Comparison of ENCODE assay signal across 8 cellular contexts in genomic region chr6:11416099-11416935, GRCh38.
DNase-seq lines count a peak whose midpoint lies in the region; ATAC-seq, FAIRE-seq and TF ChIP-seq lines count a peak whose summit lies in the region.
"Not testable (repeated sequence)": the region's sequence is repeated elsewhere in the genome, so short reads cannot be mapped to it uniquely, and the experiment has no call there.

No MANE protein-coding gene starts in this region.

- not testable (repeated sequence) for H3K79me2 ChIP-seq in PC-3 (ENCODE audit: low read length); HepG2 (ENCODE audit: insufficient read depth, low read length); smooth muscle cell (ENCODE audit: low read depth)

- peak overlapping the region in 2 of 3 donors; percentile 62 to 74 for H3K27ac Mint-ChIP-seq in CD4-positive, CD25-positive, alpha-beta regulatory T cell
- peak overlapping the region; percentile 4 for H3K27ac Mint-ChIP-seq in activated CD8-positive, alpha-beta T cell treated with anti-CD3 and anti-CD28 coated beads for 36 hours

- TF ChIP-seq CTCF in PC-3 (conservative IDR thresholded peaks at IDR 0.05; ENCODE audit: low read depth, low read length); activated CD8-positive, alpha-beta T cell treated with anti-CD3 and anti-CD28 coated beads for 36 hours (IDR thresholded peaks at IDR 0.05); esophagus muscularis mucosa (IDR thresholded peaks at IDR 0.05); smooth muscle cell (IDR thresholded peaks at IDR 0.05; ENCODE audit: borderline replicate concordance, insufficient read depth, poor library complexity, severe bottlenecking): not testable (repeated sequence)
- TF ChIP-seq CTCF in HepG2 (CRISPR knock-in tag; IDR thresholded peaks at IDR 0.05): peak; percentile 36

- not testable (repeated sequence) for BruUV-seq in PC-3 (replicated peaks; lab: Mats Ljungman, UMichigan); HepG2 (replicated peaks; lab: Mats Ljungman, UMichigan)

- DNase-seq in CD4-positive, CD25-positive, alpha-beta regulatory T cell; HepG2 (ENCODE audit: low spot score); smooth muscle cell (lab: John Stamatoyannopoulos, UW; ENCODE audit: unreplicated experiment): not testable (repeated sequence)
- DNase-seq in ELR (ENCODE audit: low read depth) (peak; percentile 39), PC-3 (peak; percentile 46), astrocyte of the hippocampus (ENCODE audit: low read depth, low spot score) (peak; percentile 77), esophagus muscularis mucosa (ENCODE audit: extremely low spot score) (peak; percentile 14)
- peak; percentile 30 for DNase-seq in activated CD8-positive, alpha-beta T cell treated with anti-CD3 and anti-CD28 coated beads for 36 hours

- CTCF ChIA-PET in PC-3 (lab: Charles Lee); HepG2 (lab: Yijun Ruan, JAX; ENCODE audit: low intra/inter-chr PET ratio, low total read pairs): not testable (repeated sequence)
- CTCF ChIA-PET in activated CD8-positive, alpha-beta T cell treated with anti-CD3 and anti-CD28 coated beads for 36 hours (lab: Charles Lee): interaction anchor here (0.6 to 3.7 kb wide), 9 partner anchors 14 to 272 kb away, joined by 3 to 24 read pairs (median 3); no protein-coding TSS in a partner anchor

- H3K4me3 Mint-ChIP-seq in CD4-positive, CD25-positive, alpha-beta regulatory T cell; activated CD8-positive, alpha-beta T cell treated with anti-CD3 and anti-CD28 coated beads for 36 hours: not testable (repeated sequence)

- H3K4me1 Mint-ChIP-seq in CD4-positive, CD25-positive, alpha-beta regulatory T cell: peaks cover 22 to 36% (median 32%) of the 10 kb centered on the region in 4 donors
- peaks cover 33% of the 10 kb centered on the region for H3K4me1 Mint-ChIP-seq in activated CD8-positive, alpha-beta T cell treated with anti-CD3 and anti-CD28 coated beads for 36 hours (ENCODE audit: low read depth)

- FAIRE-seq in HepG2 (lab: Jason Lieb, UNC): not testable (repeated sequence)

- H3K4me2 ChIP-seq in PC-3 (ENCODE audit: low read length); HepG2 (ENCODE audit: low read depth, low read length); smooth muscle cell: not testable (repeated sequence)

- H3K9ac ChIP-seq in PC-3 (ENCODE audit: low read length); HepG2 (ENCODE audit: insufficient read depth, low read depth, low read length); smooth muscle cell (ENCODE audit: low read depth): not testable (repeated sequence)

- not testable (repeated sequence) for TF ChIP-seq POLR2A in esophagus muscularis mucosa (IDR thresholded peaks at IDR 0.05; ENCODE audit: low read depth); HepG2 (IDR thresholded peaks at IDR 0.05; ENCODE audit: insufficient read depth in 1 of 2, low read depth in 2 of 2, low read length in 2 of 2)

- not testable (repeated sequence) for H4K20me1 ChIP-seq in PC-3 (ENCODE audit: low read length); HepG2 (ENCODE audit: insufficient read depth, low read length); smooth muscle cell (ENCODE audit: low read depth)

- not testable (repeated sequence) for TF ChIP-seq EP300 in esophagus muscularis mucosa (IDR thresholded peaks at IDR 0.05); HepG2 (IDR thresholded peaks at IDR 0.05; ENCODE audit: low read depth in 2 of 2, low read length in 2 of 2); HepG2 (CRISPR knock-in tag; IDR thresholded peaks at IDR 0.05; ENCODE audit: borderline replicate concordance)

- WGBS in esophagus muscularis mucosa: 83% methylated on average over 7 of the region's 7 CpGs
- 90% methylated on average over 7 of the region's 7 CpGs for WGBS in HepG2 (ENCODE audit: low lambda C conversion rate)
- WGBS in smooth muscle cell (ENCODE audit: low lambda C conversion rate): 53% methylated on average over 7 of the region's 7 CpGs

- not testable (repeated sequence) for H3F3A ChIP-seq in PC-3 (ENCODE audit: low read length, unreplicated experiment); smooth muscle cell (ENCODE audit: low read depth)

- H3K4me1 ChIP-seq in CD4-positive, CD25-positive, alpha-beta regulatory T cell (ENCODE audit: control insufficient read depth, insufficient read depth, low read length, poor library complexity, severe bottlenecking): peaks cover 33% of the 10 kb centered on the region
- peaks cover 18% of the 10 kb centered on the region for H3K4me1 ChIP-seq in PC-3 (ENCODE audit: insufficient read depth, low read length)
- not testable (repeated sequence) for H3K4me1 ChIP-seq in esophagus muscularis mucosa
- H3K4me1 ChIP-seq in HepG2 (ENCODE audit: insufficient read depth, low read length): peaks cover 78% of the 10 kb centered on the region
- H3K4me1 ChIP-seq in smooth muscle cell (ENCODE audit: low read depth): peaks cover 17% of the 10 kb centered on the region

- TF ChIP-seq RAD21 in HepG2 (CRISPR knock-in tag; IDR thresholded peaks at IDR 0.05): not testable (repeated sequence)

- H3K27me3 Mint-ChIP-seq in CD4-positive, CD25-positive, alpha-beta regulatory T cell; activated CD8-positive, alpha-beta T cell treated with anti-CD3 and anti-CD28 coated beads for 36 hours: not testable (repeated sequence)

- in situ Hi-C loops in HepG2 (cut with HindIII; ENCODE audit: extremely low pct_ligation_motif_present, low pct_unique_long_range_greater_than_20kb): not testable (repeated sequence)

- H3K9me2 ChIP-seq in PC-3 (replicated peaks; ENCODE audit: low read length): not testable (repeated sequence)

- H3K4me3 ChIP-seq in CD4-positive, CD25-positive, alpha-beta regulatory T cell (ENCODE audit: low read depth, low read length); PC-3 (ENCODE audit: low read length); esophagus muscularis mucosa; HepG2 (replicated peaks in 1 of 3; ENCODE audit: insufficient read depth in 1 of 3, low read depth in 2 of 3, low read length in 3 of 3); smooth muscle cell: not testable (repeated sequence)

- H3K27ac ChIP-seq in CD4-positive, CD25-positive, alpha-beta regulatory T cell (ENCODE audit: insufficient read depth, low read length, poor library complexity, severe bottlenecking); PC-3 (ENCODE audit: low read length); esophagus muscularis mucosa (replicated peaks in 1 of 4): not testable (repeated sequence)
- H3K27ac ChIP-seq in HepG2 (ENCODE audit: extremely low read length, insufficient read depth, low read length) (peak overlapping the region; percentile 39), smooth muscle cell (ENCODE audit: low read depth) (peak overlapping the region; percentile 90)

- not testable (repeated sequence) for H3K9me3 Mint-ChIP-seq in CD4-positive, CD25-positive, alpha-beta regulatory T cell; activated CD8-positive, alpha-beta T cell treated with anti-CD3 and anti-CD28 coated beads for 36 hours

- intact Hi-C loops in PC-3 (cut with micrococcal nuclease); esophagus muscularis mucosa (cut with DNase I); HepG2 (cut with micrococcal nuclease; ENCODE audit: unreplicated experiment): not testable (repeated sequence)
- intact Hi-C loops in activated CD8-positive, alpha-beta T cell treated with anti-CD3 and anti-CD28 coated beads for 36 hours (cut with micrococcal nuclease): loop anchor here (10.0 kb wide), 1 partner anchor 242 kb away; no protein-coding TSS in a partner anchor

- not testable (repeated sequence) for H3K27me3 ChIP-seq in CD4-positive, CD25-positive, alpha-beta regulatory T cell (ENCODE audit: control insufficient read depth, insufficient read depth, low read length); PC-3 (ENCODE audit: low read length); esophagus muscularis mucosa; HepG2 (ENCODE audit: control insufficient read depth in 1 of 2, insufficient read depth in 2 of 2, low read length in 2 of 2); smooth muscle cell (ENCODE audit: low read depth)

- H2AFZ ChIP-seq in PC-3 (ENCODE audit: low read length) (peak overlapping the region; percentile 8; the same call in 1 of the 2 replicates), smooth muscle cell (ENCODE audit: low read depth) (peak overlapping the region; percentile 5)
- not testable (repeated sequence) for H2AFZ ChIP-seq in HepG2 (ENCODE audit: low read length)

- POLR2A ChIA-PET in PC-3 (lab: Charles Lee; ENCODE audit: unreplicated experiment): not testable (repeated sequence)
- POLR2A ChIA-PET in activated CD8-positive, alpha-beta T cell treated with anti-CD3 and anti-CD28 coated beads for 36 hours (lab: Charles Lee): interaction anchor here (1.0 kb wide), 1 partner anchor 272 kb away, joined by 3 read pairs; no protein-coding TSS in a partner anchor
- POLR2A ChIA-PET in HepG2 (lab: Yijun Ruan, JAX): interaction anchor here (0.9 to 1.7 kb wide), 4 partner anchors 19 to 184 kb away, joined by 3 to 6 read pairs (median 5); partner anchors contain the start of gene NEDD9

- H3K36me3 ChIP-seq in CD4-positive, CD25-positive, alpha-beta regulatory T cell (ENCODE audit: control insufficient read depth, insufficient read depth, low read length); PC-3 (ENCODE audit: low read depth, low read length); esophagus muscularis mucosa; HepG2 (replicated peaks in 1 of 2; ENCODE audit: control insufficient read depth in 1 of 2, insufficient read depth in 2 of 2, low read length in 2 of 2); smooth muscle cell (ENCODE audit: low read depth): not testable (repeated sequence)

- ATAC-seq in CD4-positive, CD25-positive, alpha-beta regulatory T cell (ENCODE audit: low read depth in 2 of 2); PC-3; activated CD8-positive, alpha-beta T cell treated with anti-CD3 and anti-CD28 coated beads for 36 hours; HepG2: not testable (repeated sequence)

- not testable (repeated sequence) for H3K9me3 ChIP-seq in CD4-positive, CD25-positive, alpha-beta regulatory T cell (ENCODE audit: control insufficient read depth in 2 of 2, low read length in 2 of 2); PC-3 (ENCODE audit: low read length); esophagus muscularis mucosa; HepG2 (ENCODE audit: low read length); smooth muscle cell (replicated peaks; ENCODE audit: low read depth)

- H3K36me3 Mint-ChIP-seq in CD4-positive, CD25-positive, alpha-beta regulatory T cell; activated CD8-positive, alpha-beta T cell treated with anti-CD3 and anti-CD28 coated beads for 36 hours (ENCODE audit: low read depth): not testable (repeated sequence)
